16 cellular contexts compared by ENCODE assay signal in genomic region chr10:49611166-49611814, GRCh38. TPM values are rescaled to one million over a fixed set of nuclear protein-coding genes. Genes with fewer than 3 reads are reported as not detected.
A peak's percentile ranks its signal among the peaks of the same experiment; 100 is the strongest.
DNase-seq lines count a peak whose midpoint lies in the region; ATAC-seq and TF ChIP-seq lines count a peak whose summit lies in the region.
"Had no signal": no experiment of that assay in that cellular context is flagged by ENCODE, and none has a peak within 500 bp of the region (broad histone marks: within the 10 kb centered on the region; RNA-seq: fewer than 3 reads in every experiment).

No MANE protein-coding gene starts in this region.

- H3K27ac ChIP-seq in neural cell (ENCODE audit: low read length): no peak overlapping the region
- H3K27ac ChIP-seq: C4-2B, esophagus muscularis mucosa, KMS-11, stomach had no signal

- H3K9me3 ChIP-seq in BE2C (no peaks in the 10 kb centered on the region), neural cell (ENCODE audit: low read length) (no peaks in the 10 kb centered on the region)
- H3K9me3 ChIP-seq: esophagus muscularis mucosa had no signal

- no peak overlapping the region for H2AFZ ChIP-seq in neural cell (ENCODE audit: low read depth, low read length)

- TF ChIP-seq CTCF in BE2C (IDR thresholded peaks at IDR 0.05; ENCODE audit: low read depth, low read length) (no peak), neural cell (IDR thresholded peaks at IDR 0.05; ENCODE audit: poor library complexity, severe bottlenecking) (peak; percentile 10)

- no peak for TF ChIP-seq RAD21 in neural cell (conservative IDR thresholded peaks at IDR 0.05)

- peaks cover 6% of the 10 kb centered on the region; the same call in 1 of the 2 replicates for H3K27me3 ChIP-seq in BE2C
- H3K27me3 ChIP-seq in H7 (ENCODE audit: control insufficient read depth, insufficient read depth, low read length): peaks cover 97% of the 10 kb centered on the region
- H3K27me3 ChIP-seq in neural cell (ENCODE audit: insufficient read depth, low read depth, low read length): peaks cover 100% of the 10 kb centered on the region

- TF ChIP-seq EP300 in neural cell (conservative IDR thresholded peaks at IDR 0.05; ENCODE audit: poor library complexity, severe bottlenecking): no peak

- H3K4me2 ChIP-seq in neural cell (ENCODE audit: low read length): no peak overlapping the region
- H3K4me2 ChIP-seq: KMS-11 had no signal

- H3K79me2 ChIP-seq in neural cell (replicated peaks; ENCODE audit: insufficient read depth, low read length): no peaks in the 10 kb centered on the region

- no peaks in the 10 kb centered on the region for H3F3A ChIP-seq in neural cell (ENCODE audit: insufficient read depth, low read length, poor library complexity, severe bottlenecking)

- no peak for ATAC-seq in HG02798 (IDR thresholded peaks at IDR 0.05; ENCODE audit: poor library complexity, unreplicated experiment)
- ATAC-seq in GM21447 (IDR thresholded peaks at IDR 0.05; ENCODE audit: unreplicated experiment): no peak

- no peaks in the 10 kb centered on the region for H3K9me2 ChIP-seq in neural cell (ENCODE audit: insufficient read depth, low read length)

- H3K36me3 ChIP-seq in BE2C (no peaks in the 10 kb centered on the region), H7 (replicated peaks; ENCODE audit: control insufficient read depth, insufficient read depth, low read length) (no peaks in the 10 kb centered on the region), neural cell (ENCODE audit: insufficient read depth, low read length) (no peaks in the 10 kb centered on the region)
- H3K36me3 ChIP-seq: esophagus muscularis mucosa, stomach had no signal

- DNase-seq in BE2C: no peak
- DNase-seq in H7: peak; percentile 89
- peak; percentile 63 for DNase-seq in ecto neural progenitor cell (ENCODE audit: low spot score)
- no peak for DNase-seq in kidney tubule cell (ENCODE audit: low spot score)
- DNase-seq in stimulated activated CD4-positive, alpha-beta T cell treated with anti-CD3 and anti-CD28 coated beads, Interleukin-1b, Interleukin-23, amount 100 ng/mL, for 48 hours: no peak
- DNase-seq: activated CD4-positive, CD25-positive, alpha-beta regulatory T cell; hypothalamus; stomach had no signal

- H4K20me1 ChIP-seq in neural cell (ENCODE audit: insufficient read depth): no peaks in the 10 kb centered on the region

- H3K4me3 ChIP-seq in BE2C (ENCODE audit: low read depth, low read length): peak overlapping the region; percentile 54
- H3K4me3 ChIP-seq in H7 (ENCODE audit: insufficient read depth, low read depth, low read length): no peak overlapping the region; the same call in 1 of the 2 replicates
- peak overlapping the region; percentile 65 for H3K4me3 ChIP-seq in neural cell (ENCODE audit: low read length)

- peaks cover 14% of the 10 kb centered on the region for H3K4me1 ChIP-seq in BE2C

- no peak overlapping the region for H3K9ac ChIP-seq in neural cell (ENCODE audit: low read length)
- H3K9ac ChIP-seq: KMS-11 had no signal

TF ChIP-seq in neural cell, 6 proteins besides CTCF, POLR2A, EP300 and RAD21:
- TF ChIP-seq TAF1 (IDR thresholded peaks at IDR 0.05; ENCODE audit: low read depth): no peak
- TF ChIP-seq EZH2 (IDR thresholded peaks at IDR 0.05; ENCODE audit: borderline replicate concordance, insufficient read depth, low read length, poor library complexity, severe bottlenecking): peak; percentile 86

RNA-seq across cellular contexts. Expression of gene SLC18A3, which starts 1.2 kb away (rescaled TPM):
- 16.5 TPM for polyA plus RNA-seq in BE2C (2012; ENCODE audit: insufficient read depth, insufficient read length, low read depth)
- not detected in 2 replicates for total RNA-seq in H7 (2014; rRNA removed; shearing (Covaris generic))
- polyA plus RNA-seq in neural cell: not detected in 2 replicates
- not detected in 2 replicates for polyA minus RNA-seq in neural cell

RNA-seq across cellular contexts. Expression of gene CHAT, which starts 2.5 kb away (rescaled TPM):
- polyA plus RNA-seq in BE2C (2012; ENCODE audit: insufficient read depth, insufficient read length, low read depth): 0.62 TPM
- not detected in 2 replicates for total RNA-seq in H7 (2014; rRNA removed; shearing (Covaris generic))
- polyA plus RNA-seq in neural cell: not detected in 2 replicates
- not detected in 2 replicates for polyA minus RNA-seq in neural cell
- total RNA-seq: mononuclear cell, renal cortical epithelial cell had no signal
- polyA plus RNA-seq: stomach had no signal

Comparison
In these comparisons a context has a peak if more than half of its experiments do, and no peak if none do; other contexts are left out.
1. DNase-seq: peak in H7 (single experiment) and ecto neural progenitor cell (single experiment); none in BE2C (single experiment), kidney tubule cell (single experiment) and stimulated activated CD4-positive, alpha-beta T cell treated with anti-CD3 and anti-CD28 coated beads, Interleukin-1b, Interleukin-23, amount 100 ng/mL, for 48 hours (single experiment).